In the genomic region with DNA sequence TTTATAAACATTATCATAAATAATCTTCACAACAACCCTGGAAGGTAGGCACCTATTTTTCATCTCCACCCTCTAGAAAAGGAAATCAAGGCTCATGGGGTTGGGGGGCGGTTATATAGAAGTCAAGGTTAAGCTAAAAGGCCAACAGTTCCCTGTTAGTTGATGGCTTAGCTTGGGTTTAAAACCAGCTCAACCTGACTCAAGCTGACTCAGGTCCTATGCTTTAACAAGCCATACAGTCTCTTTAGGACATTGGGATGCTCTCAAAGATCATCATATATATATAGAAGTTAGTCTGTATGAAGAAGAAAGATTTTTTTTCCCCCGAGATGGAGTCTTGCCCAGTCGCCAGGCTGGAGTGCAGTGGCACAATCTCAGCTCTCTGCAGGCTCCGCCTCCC, we compare ENCODE assay signal across 15 cellular contexts.
"Had no signal": no experiment of that assay in that cellular context is flagged by ENCODE, and none has a peak within 500 bp of the region (broad histone marks: within the 10 kb centered on the region; RNA-seq: fewer than 3 reads in every experiment).

No MANE protein-coding gene starts in this region.

- H3K4me3 Mint-ChIP-seq: activated B cell treated with CpG ODN at 0.5 μM for 24 hours; activated CD4-positive, alpha-beta memory T cell treated with anti-CD3 and anti-CD28 coated beads, Interleukin-2, amount 10 ng/mL, durations not matched to agents 7 days and 5 days; activated CD8-positive, alpha-beta memory T cell treated with anti-CD3 and anti-CD28 coated beads, Interleukin-2, amount 10 ng/mL, durations not matched to agents 7 days and 5 days; activated naive CD4-positive, alpha-beta T cell treated with anti-CD3 and anti-CD28 coated beads, Interleukin-2, amount 10 ng/mL, durations not matched to agents 7 days and 5 days; activated naive CD8-positive, alpha-beta T cell; activated naive CD8-positive, alpha-beta T cell treated with anti-CD3 and anti-CD28 coated beads, Interleukin-2, amount 50 U/mL, for 24 hours; brain had no signal

- H3K27me3 ChIP-seq: cardiac muscle cell had no signal

- DNase-seq: NCI-H2171, SIG-M5, T-helper 9 cell had no signal

- ATAC-seq: Right ventricle myocardium inferior had no signal

- H3K4me1 Mint-ChIP-seq: activated naive CD4-positive, alpha-beta T cell treated with anti-CD3 and anti-CD28 coated beads, Interleukin-2, amount 10 ng/mL, durations not matched to agents 7 days and 5 days; activated naive CD8-positive, alpha-beta T cell treated with anti-CD3 and anti-CD28 coated beads, Interleukin-2, amount 50 U/mL, for 24 hours had no signal

- H3K27ac ChIP-seq: cardiac muscle cell, PC-9, RWPE1, VCaP had no signal

- H3K4me2 ChIP-seq: PC-9 had no signal

- H2AFZ ChIP-seq: PC-9 had no signal

- H3K36me3 Mint-ChIP-seq: activated CD8-positive, alpha-beta memory T cell treated with anti-CD3 and anti-CD28 coated beads, Interleukin-2, amount 10 ng/mL, durations not matched to agents 7 days and 5 days; activated naive CD4-positive, alpha-beta T cell treated with anti-CD3 and anti-CD28 coated beads, Interleukin-2, amount 10 ng/mL, durations not matched to agents 7 days and 5 days; activated naive CD8-positive, alpha-beta T cell; brain had no signal

- H3K27ac Mint-ChIP-seq: activated B cell treated with CpG ODN at 0.5 μM for 24 hours; activated CD4-positive, alpha-beta memory T cell treated with anti-CD3 and anti-CD28 coated beads, Interleukin-2, amount 10 ng/mL, durations not matched to agents 7 days and 5 days; activated CD8-positive, alpha-beta memory T cell treated with anti-CD3 and anti-CD28 coated beads, Interleukin-2, amount 10 ng/mL, durations not matched to agents 7 days and 5 days; activated naive CD4-positive, alpha-beta T cell treated with anti-CD3 and anti-CD28 coated beads, Interleukin-2, amount 10 ng/mL, durations not matched to agents 7 days and 5 days; activated naive CD8-positive, alpha-beta T cell; activated naive CD8-positive, alpha-beta T cell treated with anti-CD3 and anti-CD28 coated beads, Interleukin-2, amount 50 U/mL, for 24 hours; brain had no signal

- H3K27me3 Mint-ChIP-seq: activated B cell treated with CpG ODN at 0.5 μM for 24 hours; activated CD8-positive, alpha-beta memory T cell treated with anti-CD3 and anti-CD28 coated beads, Interleukin-2, amount 10 ng/mL, durations not matched to agents 7 days and 5 days had no signal

- H3K9me3 Mint-ChIP-seq: activated CD4-positive, alpha-beta memory T cell treated with anti-CD3 and anti-CD28 coated beads, Interleukin-2, amount 10 ng/mL, durations not matched to agents 7 days and 5 days; activated naive CD4-positive, alpha-beta T cell treated with anti-CD3 and anti-CD28 coated beads, Interleukin-2, amount 10 ng/mL, durations not matched to agents 7 days and 5 days; activated naive CD8-positive, alpha-beta T cell treated with anti-CD3 and anti-CD28 coated beads, Interleukin-2, amount 50 U/mL, for 24 hours had no signal

- H3K4me3 ChIP-seq: cardiac muscle cell, PC-9 had no signal

- H3K36me3 ChIP-seq: cardiac muscle cell had no signal
